1 cellular context compared by ENCODE assay signal in the genomic region with DNA sequence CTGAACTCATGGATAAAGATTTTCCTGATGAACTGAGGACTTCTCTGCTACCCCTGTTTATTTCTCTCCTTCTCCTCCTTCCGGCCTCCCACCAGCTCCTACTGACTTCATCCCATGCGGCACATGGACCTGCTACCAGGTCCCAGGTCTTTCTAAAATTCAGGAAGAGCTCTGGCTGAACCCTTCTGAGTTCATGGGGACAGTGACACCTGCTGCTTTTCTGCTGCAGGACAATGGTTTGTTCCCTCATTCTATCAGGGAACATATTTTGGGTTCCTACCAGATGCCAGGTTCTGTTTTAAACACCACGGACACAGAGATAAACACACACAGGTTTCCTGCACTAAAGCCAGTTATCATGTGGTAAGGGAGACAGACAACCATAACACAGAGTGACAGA.
TF ChIP-seq lines count a peak whose summit lies in the region.

No MANE protein-coding gene starts in this region.

TF ChIP-seq in H1, 55 proteins besides CTCF, POLR2A, EP300 and RAD21 (continued from another document):
- TF ChIP-seq, protein P1, sequence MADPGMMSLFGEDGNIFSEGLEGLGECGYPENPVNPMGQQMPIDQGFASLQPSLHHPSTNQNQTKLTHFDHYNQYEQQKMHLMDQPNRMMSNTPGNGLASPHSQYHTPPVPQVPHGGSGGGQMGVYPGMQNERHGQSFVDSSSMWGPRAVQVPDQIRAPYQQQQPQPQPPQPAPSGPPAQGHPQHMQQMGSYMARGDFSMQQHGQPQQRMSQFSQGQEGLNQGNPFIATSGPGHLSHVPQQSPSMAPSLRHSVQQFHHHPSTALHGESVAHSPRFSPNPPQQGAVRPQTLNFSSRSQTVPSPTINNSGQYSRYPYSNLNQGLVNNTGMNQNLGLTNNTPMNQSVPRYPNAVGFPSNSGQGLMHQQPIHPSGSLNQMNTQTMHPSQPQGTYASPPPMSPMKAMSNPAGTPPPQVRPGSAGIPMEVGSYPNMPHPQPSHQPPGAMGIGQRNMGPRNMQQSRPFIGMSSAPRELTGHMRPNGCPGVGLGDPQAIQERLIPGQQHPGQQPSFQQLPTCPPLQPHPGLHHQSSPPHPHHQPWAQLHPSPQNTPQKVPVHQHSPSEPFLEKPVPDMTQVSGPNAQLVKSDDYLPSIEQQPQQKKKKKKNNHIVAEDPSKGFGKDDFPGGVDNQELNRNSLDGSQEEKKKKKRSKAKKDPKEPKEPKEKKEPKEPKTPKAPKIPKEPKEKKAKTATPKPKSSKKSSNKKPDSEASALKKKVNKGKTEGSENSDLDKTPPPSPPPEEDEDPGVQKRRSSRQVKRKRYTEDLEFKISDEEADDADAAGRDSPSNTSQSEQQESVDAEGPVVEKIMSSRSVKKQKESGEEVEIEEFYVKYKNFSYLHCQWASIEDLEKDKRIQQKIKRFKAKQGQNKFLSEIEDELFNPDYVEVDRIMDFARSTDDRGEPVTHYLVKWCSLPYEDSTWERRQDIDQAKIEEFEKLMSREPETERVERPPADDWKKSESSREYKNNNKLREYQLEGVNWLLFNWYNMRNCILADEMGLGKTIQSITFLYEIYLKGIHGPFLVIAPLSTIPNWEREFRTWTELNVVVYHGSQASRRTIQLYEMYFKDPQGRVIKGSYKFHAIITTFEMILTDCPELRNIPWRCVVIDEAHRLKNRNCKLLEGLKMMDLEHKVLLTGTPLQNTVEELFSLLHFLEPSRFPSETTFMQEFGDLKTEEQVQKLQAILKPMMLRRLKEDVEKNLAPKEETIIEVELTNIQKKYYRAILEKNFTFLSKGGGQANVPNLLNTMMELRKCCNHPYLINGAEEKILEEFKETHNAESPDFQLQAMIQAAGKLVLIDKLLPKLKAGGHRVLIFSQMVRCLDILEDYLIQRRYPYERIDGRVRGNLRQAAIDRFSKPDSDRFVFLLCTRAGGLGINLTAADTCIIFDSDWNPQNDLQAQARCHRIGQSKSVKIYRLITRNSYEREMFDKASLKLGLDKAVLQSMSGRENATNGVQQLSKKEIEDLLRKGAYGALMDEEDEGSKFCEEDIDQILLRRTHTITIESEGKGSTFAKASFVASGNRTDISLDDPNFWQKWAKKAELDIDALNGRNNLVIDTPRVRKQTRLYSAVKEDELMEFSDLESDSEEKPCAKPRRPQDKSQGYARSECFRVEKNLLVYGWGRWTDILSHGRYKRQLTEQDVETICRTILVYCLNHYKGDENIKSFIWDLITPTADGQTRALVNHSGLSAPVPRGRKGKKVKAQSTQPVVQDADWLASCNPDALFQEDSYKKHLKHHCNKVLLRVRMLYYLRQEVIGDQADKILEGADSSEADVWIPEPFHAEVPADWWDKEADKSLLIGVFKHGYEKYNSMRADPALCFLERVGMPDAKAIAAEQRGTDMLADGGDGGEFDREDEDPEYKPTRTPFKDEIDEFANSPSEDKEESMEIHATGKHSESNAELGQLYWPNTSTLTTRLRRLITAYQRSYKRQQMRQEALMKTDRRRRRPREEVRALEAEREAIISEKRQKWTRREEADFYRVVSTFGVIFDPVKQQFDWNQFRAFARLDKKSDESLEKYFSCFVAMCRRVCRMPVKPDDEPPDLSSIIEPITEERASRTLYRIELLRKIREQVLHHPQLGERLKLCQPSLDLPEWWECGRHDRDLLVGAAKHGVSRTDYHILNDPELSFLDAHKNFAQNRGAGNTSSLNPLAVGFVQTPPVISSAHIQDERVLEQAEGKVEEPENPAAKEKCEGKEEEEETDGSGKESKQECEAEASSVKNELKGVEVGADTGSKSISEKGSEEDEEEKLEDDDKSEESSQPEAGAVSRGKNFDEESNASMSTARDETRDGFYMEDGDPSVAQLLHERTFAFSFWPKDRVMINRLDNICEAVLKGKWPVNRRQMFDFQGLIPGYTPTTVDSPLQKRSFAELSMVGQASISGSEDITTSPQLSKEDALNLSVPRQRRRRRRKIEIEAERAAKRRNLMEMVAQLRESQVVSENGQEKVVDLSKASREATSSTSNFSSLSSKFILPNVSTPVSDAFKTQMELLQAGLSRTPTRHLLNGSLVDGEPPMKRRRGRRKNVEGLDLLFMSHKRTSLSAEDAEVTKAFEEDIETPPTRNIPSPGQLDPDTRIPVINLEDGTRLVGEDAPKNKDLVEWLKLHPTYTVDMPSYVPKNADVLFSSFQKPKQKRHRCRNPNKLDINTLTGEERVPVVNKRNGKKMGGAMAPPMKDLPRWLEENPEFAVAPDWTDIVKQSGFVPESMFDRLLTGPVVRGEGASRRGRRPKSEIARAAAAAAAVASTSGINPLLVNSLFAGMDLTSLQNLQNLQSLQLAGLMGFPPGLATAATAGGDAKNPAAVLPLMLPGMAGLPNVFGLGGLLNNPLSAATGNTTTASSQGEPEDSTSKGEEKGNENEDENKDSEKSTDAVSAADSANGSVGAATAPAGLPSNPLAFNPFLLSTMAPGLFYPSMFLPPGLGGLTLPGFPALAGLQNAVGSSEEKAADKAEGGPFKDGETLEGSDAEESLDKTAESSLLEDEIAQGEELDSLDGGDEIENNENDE (IDR thresholded peaks at IDR 0.05; ENCODE audit: insufficient replicate concordance, low read length) = no peak
- TF ChIP-seq TAF1 (IDR thresholded peaks at IDR 0.05; ENCODE audit: low read depth, low read length) (no peak), HDAC6 (IDR thresholded peaks at IDR 0.05; ENCODE audit: low read depth, low read length) (no peak), JUN (IDR thresholded peaks at IDR 0.05; ENCODE audit: low read depth, low read length) (no peak), EGR1 (IDR thresholded peaks at IDR 0.05; ENCODE audit: borderline replicate concordance, low read depth, low read length) (no peak), NRF1 (IDR thresholded peaks at IDR 0.05; ENCODE audit: low read depth, low read length) (no peak), JUND (IDR thresholded peaks at IDR 0.05; ENCODE audit: low read length) (no peak), HDAC2 (IDR thresholded peaks at IDR 0.05; ENCODE audit: borderline replicate concordance in 1 of 2, low read depth in 2 of 2, low read length in 2 of 2) (no peak), RFX5 (IDR thresholded peaks at IDR 0.05; ENCODE audit: borderline replicate concordance, low read depth, low read length) (no peak), TEAD4 (IDR thresholded peaks at IDR 0.05; ENCODE audit: low read depth, low read length) (no peak)
- TF ChIP-seq, protein P2, sequence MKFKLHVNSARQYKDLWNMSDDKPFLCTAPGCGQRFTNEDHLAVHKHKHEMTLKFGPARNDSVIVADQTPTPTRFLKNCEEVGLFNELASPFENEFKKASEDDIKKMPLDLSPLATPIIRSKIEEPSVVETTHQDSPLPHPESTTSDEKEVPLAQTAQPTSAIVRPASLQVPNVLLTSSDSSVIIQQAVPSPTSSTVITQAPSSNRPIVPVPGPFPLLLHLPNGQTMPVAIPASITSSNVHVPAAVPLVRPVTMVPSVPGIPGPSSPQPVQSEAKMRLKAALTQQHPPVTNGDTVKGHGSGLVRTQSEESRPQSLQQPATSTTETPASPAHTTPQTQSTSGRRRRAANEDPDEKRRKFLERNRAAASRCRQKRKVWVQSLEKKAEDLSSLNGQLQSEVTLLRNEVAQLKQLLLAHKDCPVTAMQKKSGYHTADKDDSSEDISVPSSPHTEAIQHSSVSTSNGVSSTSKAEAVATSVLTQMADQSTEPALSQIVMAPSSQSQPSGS (IDR thresholded peaks at IDR 0.05; ENCODE audit: low read length) = no peak
